In the genomic region with DNA sequence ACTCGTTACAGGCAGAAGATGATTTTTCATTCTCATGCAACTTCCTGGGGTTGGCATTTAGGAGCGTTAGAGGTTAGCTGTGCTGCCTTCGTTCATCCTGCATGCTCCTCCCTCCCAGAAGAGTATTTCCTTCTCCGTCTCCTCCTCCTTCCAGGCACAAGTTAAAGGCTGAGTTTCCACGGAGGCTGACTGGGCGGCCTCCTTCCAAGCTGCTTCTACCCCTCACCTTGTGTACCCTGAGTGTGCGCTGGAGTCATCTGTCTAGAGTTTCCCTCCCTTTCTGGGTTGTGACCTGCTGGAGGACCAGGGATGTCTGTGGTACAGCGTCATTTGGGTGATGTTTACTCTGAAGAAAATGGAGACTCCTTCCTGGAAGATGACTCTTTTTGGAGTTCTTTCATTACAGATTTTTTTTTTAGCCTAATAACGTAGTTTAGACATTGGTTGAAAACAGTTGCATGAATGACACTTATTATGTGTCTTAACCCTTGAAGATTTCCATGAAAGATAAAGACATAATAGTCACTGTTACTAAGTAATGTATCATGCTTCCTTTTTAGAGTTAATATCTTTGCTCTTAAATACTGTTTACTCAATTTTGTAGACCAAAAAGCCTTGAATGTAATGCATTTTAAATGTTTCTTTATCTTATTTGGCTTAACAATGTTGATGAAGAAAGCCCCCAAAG, we compare ENCODE assay signal across 26 cellular contexts.
"Had no signal": no experiment of that assay in that cellular context is flagged by ENCODE, and none has a peak within 500 bp of the region (broad histone marks: within the 10 kb centered on the region; RNA-seq: fewer than 3 reads in every experiment).

No MANE protein-coding gene starts in this region.

- H3K36me3 Mint-ChIP-seq: natural killer cell; stimulated activated effector memory CD8-positive, alpha-beta T cell treated with anti-CD3 and anti-CD28 coated beads, Interleukin-12 subunit alpha, Interleukin-12 subunit beta, amount 100 ng/mL, for 72 hours had no signal

- H3K9me3 Mint-ChIP-seq: natural killer cell had no signal

- H3K36me3 ChIP-seq: esophagus muscularis mucosa, gastroesophageal sphincter, heart right ventricle, left ventricle myocardium inferior, lower lobe of right lung, pancreas, right atrium auricular region, stomach, thyroid gland had no signal

- ATAC-seq: foreskin keratinocyte; gastroesophageal sphincter; heart right ventricle; left colon; lower lobe of right lung; natural killer cell; pancreas; sciatic nerve; stimulated activated effector memory CD8-positive, alpha-beta T cell treated with anti-CD3 and anti-CD28 coated beads, Interleukin-12 subunit alpha, Interleukin-12 subunit beta, amount 100 ng/mL, for 72 hours had no signal

- H3K4me3 ChIP-seq: esophagus muscularis mucosa, gastroesophageal sphincter, heart right ventricle, left ventricle myocardium inferior, lower lobe of right lung, pancreas, right atrium auricular region, stomach, thyroid gland had no signal

- H3K27ac Mint-ChIP-seq: dendritic cell treated with granulocyte-macrophage colony-stimulating factor and Interleukin-4, amounts not matched to agents 40 ng/mL and 50 ng/mL, for 4 days; natural killer cell; stimulated activated effector memory CD8-positive, alpha-beta T cell treated with anti-CD3 and anti-CD28 coated beads, Interleukin-12 subunit alpha, Interleukin-12 subunit beta, amount 100 ng/mL, for 72 hours had no signal

- FAIRE-seq: colon, endothelial cell of umbilical vein, pancreas had no signal

- H3K27me3 ChIP-seq: esophagus muscularis mucosa, foreskin keratinocyte, gastroesophageal sphincter, heart right ventricle, pancreas, right atrium auricular region, stomach, thyroid gland had no signal

- H3K9me3 ChIP-seq: pancreas, thyroid gland had no signal

- H3K27me3 Mint-ChIP-seq: dendritic cell treated with granulocyte-macrophage colony-stimulating factor and Interleukin-4, amounts not matched to agents 40 ng/mL and 50 ng/mL, for 4 days had no signal

- H3K27ac ChIP-seq: esophagus muscularis mucosa, foreskin keratinocyte, gastroesophageal sphincter, heart right ventricle, left ventricle myocardium inferior, lower lobe of right lung, pancreas, right atrium auricular region, stomach, thyroid gland had no signal

- DNase-seq: effector CD8-positive, alpha-beta T cell; foreskin keratinocyte; heart right ventricle; hippocampal formation; islet precursor cell; kidney glomerular epithelial cell; left colon; left ventricle myocardium inferior; lower lobe of right lung; natural killer cell; occipital lobe; pancreas; stimulated activated CD4-positive, alpha-beta T cell treated with anti-CD3 and anti-CD28 coated beads, Interleukin-2, amount 100 ng/mL, for 24 hours; stimulated activated CD4-positive, alpha-beta T cell treated with anti-CD3 and anti-CD28 coated beads, Interleukin-4, amount 100 ng/mL, for 24 hours; stimulated activated naive CD4-positive, alpha-beta T cell treated with Interleukin-2 at 50 U/mL for 16 hours; stomach; thyroid gland; trophoblast cell had no signal

- H3K4me1 ChIP-seq: esophagus muscularis mucosa, foreskin keratinocyte, gastroesophageal sphincter, left ventricle myocardium inferior, lower lobe of right lung, pancreas, right atrium auricular region, stomach, thyroid gland had no signal

- H3K4me3 Mint-ChIP-seq: dendritic cell treated with granulocyte-macrophage colony-stimulating factor and Interleukin-4, amounts not matched to agents 40 ng/mL and 50 ng/mL, for 4 days; natural killer cell; stimulated activated effector memory CD8-positive, alpha-beta T cell treated with anti-CD3 and anti-CD28 coated beads, Interleukin-12 subunit alpha, Interleukin-12 subunit beta, amount 100 ng/mL, for 72 hours had no signal

- H3K4me1 Mint-ChIP-seq: natural killer cell; stimulated activated effector memory CD8-positive, alpha-beta T cell treated with anti-CD3 and anti-CD28 coated beads, Interleukin-12 subunit alpha, Interleukin-12 subunit beta, amount 100 ng/mL, for 72 hours had no signal
